Comparison of ENCODE assay signal across 14 cellular contexts in genomic region chr2:186307871-186308270, GRCh38.
DNase-seq lines count a peak whose midpoint lies in the region; ATAC-seq and TF ChIP-seq lines count a peak whose summit lies in the region.
"Had no signal": no experiment of that assay in that cellular context is flagged by ENCODE, and none has a peak within 500 bp of the region (broad histone marks: within the 10 kb centered on the region; RNA-seq: fewer than 3 reads in every experiment).

No MANE protein-coding gene starts in this region.

- CTCF ChIA-PET in WTC11 (lab: Charles Lee): no interaction called here
- CTCF ChIA-PET in activated naive CD4-positive, alpha-beta T cell treated with anti-CD3 and anti-CD28 coated beads for 36 hours (lab: Charles Lee): no interaction called here

- H3K27ac ChIP-seq in C4-2B: no peak overlapping the region
- H3K27ac ChIP-seq: parathyroid adenoma, tibial nerve had no signal

- in situ Hi-C loops in ACHN (cut with HindIII; ENCODE audit: low pct_ligation_motif_present, low pct_unique_long_range_greater_than_20kb, low sequenced_read_pairs): no loop called here

- no peak overlapping the region for H3K4me3 Mint-ChIP-seq in WTC11
- no peak overlapping the region for H3K4me3 Mint-ChIP-seq in activated naive CD4-positive, alpha-beta T cell treated with anti-CD3 and anti-CD28 coated beads for 36 hours
- H3K4me3 Mint-ChIP-seq: mesothelial cell of epicardium; T-helper 1 cell treated with Interleukin-12 subunit alpha and Interleukin-12 subunit beta and Interleukin-4 antibody, amounts not matched to agents 30 μg/mL and 1 μg/mL, for 36 hours had no signal

- peak; percentile 60 for ATAC-seq in GM19372 (IDR thresholded peaks at IDR 0.05; ENCODE audit: low read depth, unreplicated experiment)
- peak; percentile 65 for ATAC-seq in HG02938 (IDR thresholded peaks at IDR 0.05; ENCODE audit: unreplicated experiment)
- 0 out of 2 replicates have a peak, but pooled peaks have one; percentile 13 for ATAC-seq in WTC11

- peaks cover 2% of the 10 kb centered on the region; the same call in 1 of the 2 replicates for H3K27me3 Mint-ChIP-seq in WTC11 (ENCODE audit: low read depth)
- no peaks in the 10 kb centered on the region for H3K27me3 Mint-ChIP-seq in activated naive CD4-positive, alpha-beta T cell treated with anti-CD3 and anti-CD28 coated beads for 36 hours (ENCODE audit: low read depth)

- 0 out of 2 replicates have a peak, but pooled peaks have one; percentile 7 for TF ChIP-seq CTCF in C4-2B (conservative IDR thresholded peaks at IDR 0.05)
- no peak for TF ChIP-seq CTCF in WTC11 (IDR thresholded peaks at IDR 0.05)

- peaks cover 45% of the 10 kb centered on the region for H3K4me1 Mint-ChIP-seq in WTC11
- H3K4me1 Mint-ChIP-seq in activated naive CD4-positive, alpha-beta T cell treated with anti-CD3 and anti-CD28 coated beads for 36 hours (ENCODE audit: low read depth): no peaks in the 10 kb centered on the region

- peaks cover 18% of the 10 kb centered on the region for H3K36me3 Mint-ChIP-seq in WTC11
- H3K36me3 Mint-ChIP-seq in activated naive CD4-positive, alpha-beta T cell treated with anti-CD3 and anti-CD28 coated beads for 36 hours (ENCODE audit: low read depth): peaks cover 13% of the 10 kb centered on the region

- H3K27ac Mint-ChIP-seq in WTC11: peak overlapping the region; percentile 15; the same call in 1 of the 2 replicates
- H3K27ac Mint-ChIP-seq in activated naive CD4-positive, alpha-beta T cell treated with anti-CD3 and anti-CD28 coated beads for 36 hours: no peak overlapping the region
- H3K27ac Mint-ChIP-seq: mesothelial cell of epicardium; T-helper 1 cell treated with Interleukin-12 subunit alpha and Interleukin-12 subunit beta and Interleukin-4 antibody, amounts not matched to agents 30 μg/mL and 1 μg/mL, for 36 hours had no signal

- H3K9me3 Mint-ChIP-seq in WTC11: peaks cover 19% of the 10 kb centered on the region
- peaks cover 4% of the 10 kb centered on the region for H3K9me3 Mint-ChIP-seq in activated naive CD4-positive, alpha-beta T cell treated with anti-CD3 and anti-CD28 coated beads for 36 hours

- POLR2A ChIA-PET in WTC11 (lab: Charles Lee): no interaction called here

- intact Hi-C loops in activated naive CD4-positive, alpha-beta T cell treated with anti-CD3 and anti-CD28 coated beads for 36 hours (cut with micrococcal nuclease): no loop called here
- intact Hi-C loops in posterior cingulate gyrus (cut with DNase I): no loop called here

- DNase-seq in WTC11 (ENCODE audit: low spot score) (no peak), ACHN (no peak), posterior cingulate gyrus (no peak), NCI-H2196 treated with DMSO at 0.1 percent for 48 hours (lab: John Stamatoyannopoulos, UW; ENCODE audit: unreplicated experiment) (no peak)
- no peak for DNase-seq in activated naive CD4-positive, alpha-beta T cell treated with anti-CD3 and anti-CD28 coated beads for 36 hours
- DNase-seq: activated CD4-positive, alpha-beta T cell treated with anti-CD3 and anti-CD28 coated beads, Interleukin-2, amount 50 U/mL, for 1 hour; NCI-H1092 had no signal

TF ChIP-seq in WTC11, 78 proteins besides CTCF, POLR2A, EP300 and RAD21:
- no peak for TF ChIP-seq ESRRA (CRISPR knock-in tag; IDR thresholded peaks at IDR 0.05; ENCODE audit: borderline replicate concordance)
- no peak for TF ChIP-seq CBFB (CRISPR knock-in tag; IDR thresholded peaks at IDR 0.05; ENCODE audit: low read depth)
- TF ChIP-seq STAT6 (CRISPR knock-in tag; conservative IDR thresholded peaks at IDR 0.05; ENCODE audit: low read depth): no peak
- no peak for TF ChIP-seq ATF3 (CRISPR knock-in tag; conservative IDR thresholded peaks at IDR 0.05)
- no peak for TF ChIP-seq SP1 (CRISPR knock-in tag; conservative IDR thresholded peaks at IDR 0.05)

Comparison
In these comparisons a context has a peak if more than half of its experiments do, and no peak if none do; other contexts are left out.
1. ATAC-seq: peak in every context shown above with its lines; median percentile 65 in HG02938; 60 in GM19372; 13 in WTC11.